In the genomic region with DNA sequence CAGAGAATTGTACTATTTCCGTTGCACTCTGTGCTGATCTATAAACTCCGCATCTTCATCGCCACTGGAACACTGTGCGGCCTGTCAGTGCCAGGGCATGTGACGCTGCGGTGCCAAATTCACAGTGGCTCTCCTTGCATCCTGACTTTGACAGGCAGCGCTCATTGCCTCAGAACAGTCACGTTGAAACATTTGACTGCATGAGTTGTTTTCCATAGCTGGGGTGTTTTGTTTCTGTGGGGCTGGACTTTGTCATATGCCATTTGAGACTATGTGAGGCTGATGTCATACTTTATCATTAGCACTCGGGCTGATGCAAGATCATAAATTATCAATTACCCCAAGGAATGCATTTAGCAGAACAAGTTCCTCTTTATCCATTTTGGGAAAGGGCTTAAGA, we compare ENCODE assay signal across 20 cellular contexts. TPM values are rescaled to one million over a fixed set of nuclear protein-coding genes. Genes with fewer than 3 reads are reported as not detected.
DNase-seq lines count a peak whose midpoint lies in the region; ATAC-seq and TF ChIP-seq lines count a peak whose summit lies in the region.
"Had no signal": no experiment of that assay in that cellular context is flagged by ENCODE, and none has a peak within 500 bp of the region (broad histone marks: within the 10 kb centered on the region; RNA-seq: fewer than 3 reads in every experiment).

No MANE protein-coding gene starts in this region.

- no peak for TF ChIP-seq EP300 in suprapubic skin (IDR thresholded peaks at IDR 0.05)

- H3K4me3 ChIP-seq in ascending aorta (no peak overlapping the region), left ventricle myocardium inferior (peak overlapping the region; percentile 56), suprapubic skin (no peak overlapping the region)
- H3K4me3 ChIP-seq: colonic mucosa, gastroesophageal sphincter, left lung, pancreas had no signal

- TF ChIP-seq POLR2A in suprapubic skin (IDR thresholded peaks at IDR 0.05), result no peak

- H3K27me3 ChIP-seq in ascending aorta (no peaks in the 10 kb centered on the region), left ventricle myocardium inferior (ENCODE audit: low read depth) (peaks cover 7% of the 10 kb centered on the region), suprapubic skin (no peaks in the 10 kb centered on the region)
- H3K27me3 ChIP-seq: colonic mucosa, pancreas had no signal

- DNase-seq in DMS 273 (lab: John Stamatoyannopoulos, UW; ENCODE audit: unreplicated experiment) (peak; percentile 77), DMS 273 treated with DMSO at 0.1 percent for 48 hours (lab: John Stamatoyannopoulos, UW) (no peak), ascending aorta (ENCODE audit: low spot score in 2 of 2) (peak; percentile 49 to 84), left ventricle myocardium inferior (peak; percentile 77), suprapubic skin (ENCODE audit: low spot score in 2 of 2) (peak in 1 of 2 donors; percentile 77), HuH-7 (ENCODE audit: low spot score) (no peak)
- DNase-seq: activated naive CD4-positive, alpha-beta T cell treated with anti-CD3 and anti-CD28 coated beads, Interleukin-2, amount 10 ng/mL, durations not matched to agents 7 days and 5 days; colonic mucosa; HFFc6; left lung; NCI-H226; stimulated activated CD4-positive, alpha-beta T cell treated with anti-CD3 and anti-CD28 coated beads, Interleukin-4, amount 100 ng/mL, for 1 hour had no signal

- H3K36me3 ChIP-seq in ascending aorta, result no peaks in the 10 kb centered on the region
- H3K36me3 ChIP-seq in left ventricle myocardium inferior, result no peaks in the 10 kb centered on the region
- H3K36me3 ChIP-seq in suprapubic skin, result no peaks in the 10 kb centered on the region
- H3K36me3 ChIP-seq: colonic mucosa, gastroesophageal sphincter, left lung, pancreas had no signal

- WGBS in suprapubic skin, result 61% methylated on average over 9 of the region's 9 CpGs

- H3K9me3 ChIP-seq in ascending aorta (no peaks in the 10 kb centered on the region), left ventricle myocardium inferior (replicated peaks) (no peaks in the 10 kb centered on the region), suprapubic skin (no peaks in the 10 kb centered on the region)
- H3K9me3 ChIP-seq: colonic mucosa, gastroesophageal sphincter, left lung, pancreas had no signal

- H3K27ac ChIP-seq in ascending aorta (peak overlapping the region; percentile 82), left ventricle myocardium inferior (replicated peaks) (peak overlapping the region; percentile 93), suprapubic skin (peak overlapping the region; percentile 72)
- H3K27ac ChIP-seq: 22Rv1, colonic mucosa, gastroesophageal sphincter, KMS-11, left lung, pancreas had no signal

- intact Hi-C loops in ascending aorta (cut with DNase I) (loop anchor here (2.0 to 10.0 kb wide), 2 partner anchors 54 to 280 kb away; a partner anchor contains a TSS), left ventricle myocardium inferior (cut with micrococcal nuclease) (no loop called here)

- TF ChIP-seq CTCF in ascending aorta (IDR thresholded peaks at IDR 0.05) (no peak), left ventricle myocardium inferior (IDR thresholded peaks at IDR 0.05; ENCODE audit: borderline replicate concordance) (no peak), suprapubic skin (IDR thresholded peaks at IDR 0.05) (no peak)

- peaks cover 5 to 17% of the 10 kb centered on the region in 2 donors for H3K4me1 ChIP-seq in ascending aorta
- peaks cover 17% of the 10 kb centered on the region for H3K4me1 ChIP-seq in left ventricle myocardium inferior
- peaks cover 29% of the 10 kb centered on the region for H3K4me1 ChIP-seq in suprapubic skin
- H3K4me1 ChIP-seq: colonic mucosa, left lung, pancreas had no signal

- ATAC-seq in HG03457 (IDR thresholded peaks at IDR 0.05; ENCODE audit: unreplicated experiment) (no peak), esophagus mucosa (no peak)

RNA-seq across cellular contexts. Expression of a gene that starts 32.7 kb away (rescaled TPM):
- total RNA-seq in ascending aorta (not detected), left ventricle myocardium inferior (54.8 TPM), suprapubic skin (under 1 TPM; 0.18 to 0.80 (median 0.57) TPM), esophagus mucosa (not detected)
- total RNA-seq: astrocyte; T-helper 1 cell treated with Interleukin-12 subunit alpha and Interleukin-12 subunit beta and Interleukin-4 antibody, amounts not matched to agents 30 ng/mL and 1 ng/mL, for 36 hours had no signal

RNA-seq across cellular contexts. Expression of a gene that starts 32.8 kb away (rescaled TPM):
- total RNA-seq in ascending aorta (2.2 TPM), left ventricle myocardium inferior (18.0 TPM), suprapubic skin (10 to 100 TPM; 13.6 to 19.4 (median 16.7) TPM), esophagus mucosa (9.8 TPM)

Comparison
In these comparisons a context has a peak if more than half of its experiments do, and no peak if none do; other contexts are left out.
1. DNase-seq: peak in DMS 273 (single experiment), ascending aorta (2 of 2) and left ventricle myocardium inferior (single experiment); none in DMS 273 treated with DMSO at 0.1 percent for 48 hours (single experiment) and HuH-7 (single experiment).
2. RNA of a gene that starts 32.7 kb away (total RNA-seq): 54.8 TPM in left ventricle myocardium inferior (single experiment); 0.18 to 0.80 TPM in suprapubic skin, not detected in esophagus mucosa (single experiment) and not detected in ascending aorta (single experiment); every median in the first group is over 10 times any median in the second.
3. Peak in every context shown above with its lines, with median percentiles within 50 percentile points of each other: H3K27ac ChIP-seq.